In genomic region chr2:27072950-27073349, GRCh38 we compare ENCODE assay signal across 8 cellular contexts. TPM values are rescaled to one million over a fixed set of nuclear protein-coding genes. Genes with fewer than 3 reads are reported as not detected.
A peak's percentile ranks its signal among the peaks of the same experiment; 100 is the strongest.
DNase-seq lines count a peak whose midpoint lies in the region; ATAC-seq and TF ChIP-seq lines count a peak whose summit lies in the region.

No MANE protein-coding gene starts in this region.

- H3K4me1 ChIP-seq in DND-41 (ENCODE audit: insufficient read depth, low read length) (peaks cover 55% of the 10 kb centered on the region), sigmoid colon (peaks cover 0 to 88% (median 82%) of the 10 kb centered on the region in 4 donors)

- POLR2A ChIA-PET in activated CD4-positive, alpha-beta memory T cell treated with anti-CD3 and anti-CD28 coated beads for 36 hours (lab: Charles Lee) = interaction anchor here (1.4 to 2.4 kb wide), 2 partner anchors 9 to 14 kb away, joined by 5 to 21 read pairs; partner anchors contain the start of gene KHK

- peak overlapping the region; percentile 83 for H3K4me3 Mint-ChIP-seq in activated CD4-positive, alpha-beta memory T cell treated with anti-CD3 and anti-CD28 coated beads for 36 hours
- peak overlapping the region in 1 of 2 donors; percentile 24 for H3K4me3 Mint-ChIP-seq in CD14-positive monocyte

- ATAC-seq in DND-41 (ENCODE audit: insufficient read depth, low read depth) (no peak), GM18519 (IDR thresholded peaks at IDR 0.05; ENCODE audit: low FRiP score, unreplicated experiment) (no peak), HG03521 (IDR thresholded peaks at IDR 0.05; ENCODE audit: unreplicated experiment) (no peak)

- CTCF ChIA-PET in activated CD4-positive, alpha-beta memory T cell treated with anti-CD3 and anti-CD28 coated beads for 36 hours (lab: Charles Lee) = interaction anchor here (1.6 to 3.5 kb wide), 4 partner anchors 9 to 22 kb away, joined by 4 to 29 read pairs (median 10); partner anchors contain the start of genes AGBL5 and KHK

- H3K27me3 Mint-ChIP-seq in activated CD4-positive, alpha-beta memory T cell treated with anti-CD3 and anti-CD28 coated beads for 36 hours = no peaks in the 10 kb centered on the region
- peaks cover 0 to 3% (median 0%) of the 10 kb centered on the region in 3 donors for H3K27me3 Mint-ChIP-seq in CD14-positive monocyte (ENCODE audit: low read depth in 3 of 3)

- peak overlapping the region; percentile 95; the same call in 1 of the 2 replicates for H3K4me2 ChIP-seq in DND-41 (ENCODE audit: insufficient read depth, low read length)

- H3K27me3 ChIP-seq in DND-41 (ENCODE audit: insufficient read depth, low read length, poor library complexity) = no peaks in the 10 kb centered on the region
- H3K27me3 ChIP-seq in sigmoid colon = no peaks in the 10 kb centered on the region

- DNase-seq in DND-41 = no peak
- DNase-seq in activated CD4-positive, alpha-beta memory T cell treated with anti-CD3 and anti-CD28 coated beads for 36 hours = no peak
- DNase-seq in fibroblast of the aortic adventitia (ENCODE audit: low read depth) = peak; percentile 67
- DNase-seq in sigmoid colon = no peak
- DNase-seq in NCI-H128 (lab: John Stamatoyannopoulos, UW; ENCODE audit: unreplicated experiment) = no peak
- DNase-seq in CD14-positive monocyte (ENCODE audit: low spot score) = no peak

- intact Hi-C loops in activated CD4-positive, alpha-beta memory T cell treated with anti-CD3 and anti-CD28 coated beads for 36 hours (cut with micrococcal nuclease) = no loop called here
- intact Hi-C loops in sigmoid colon (cut with DNase I) (no loop called here), CD14-positive monocyte (cut with micrococcal nuclease) (loop anchor here (5.0 kb wide), 1 partner anchor 41 kb away; the partner anchor contains the start of gene TMEM214 (in 2 of the 2))

- H3K36me3 Mint-ChIP-seq in activated CD4-positive, alpha-beta memory T cell treated with anti-CD3 and anti-CD28 coated beads for 36 hours = peaks cover 18% of the 10 kb centered on the region
- peaks cover 20% of the 10 kb centered on the region in 2 donors for H3K36me3 Mint-ChIP-seq in CD14-positive monocyte

- H3K4me3 ChIP-seq in DND-41 (ENCODE audit: low read depth in 1 of 2, low read length in 2 of 2) (no peak overlapping the region), fibroblast of the aortic adventitia (ENCODE audit: low read depth, low read length) (no peak overlapping the region), sigmoid colon (no peak overlapping the region)

- H3K36me3 ChIP-seq in DND-41 (ENCODE audit: insufficient read depth, low read length) = peaks cover 28% of the 10 kb centered on the region
- peaks cover 0 to 23% (median 5%) of the 10 kb centered on the region in 4 donors for H3K36me3 ChIP-seq in sigmoid colon

- TF ChIP-seq CTCF in DND-41 (IDR thresholded peaks at IDR 0.05; ENCODE audit: borderline replicate concordance, extremely low read depth, low read length, poor library complexity, severe bottlenecking) (no peak), fibroblast of the aortic adventitia (IDR thresholded peaks at IDR 0.05; ENCODE audit: insufficient read depth, low read length) (no peak), sigmoid colon (IDR thresholded peaks at IDR 0.05) (no peak), CD14-positive monocyte (IDR thresholded peaks at IDR 0.05) (no peak)

- H3K9me3 Mint-ChIP-seq in activated CD4-positive, alpha-beta memory T cell treated with anti-CD3 and anti-CD28 coated beads for 36 hours = no peaks in the 10 kb centered on the region
- peaks cover 0 to 2% (median 0%) of the 10 kb centered on the region in 7 donors for H3K9me3 Mint-ChIP-seq in CD14-positive monocyte

- H3K9ac ChIP-seq in DND-41 (ENCODE audit: low read depth, low read length) = no peak overlapping the region

- peaks cover 20% of the 10 kb centered on the region; the same call in 1 of the 2 replicates for H4K20me1 ChIP-seq in DND-41 (ENCODE audit: insufficient read depth, low read length)

- H3K27ac ChIP-seq in DND-41 (ENCODE audit: low read length) = no peak overlapping the region
- peak overlapping the region; percentile 94 to 98 (median 97) for H3K27ac ChIP-seq in sigmoid colon

- no peaks in the 10 kb centered on the region for H3K9me3 ChIP-seq in DND-41 (ENCODE audit: insufficient read depth, low read length, severe bottlenecking)
- H3K9me3 ChIP-seq in sigmoid colon = no peaks in the 10 kb centered on the region

- peaks cover 70% of the 10 kb centered on the region for H3K4me1 Mint-ChIP-seq in activated CD4-positive, alpha-beta memory T cell treated with anti-CD3 and anti-CD28 coated beads for 36 hours (ENCODE audit: low read depth)
- peaks cover 62% of the 10 kb centered on the region for H3K4me1 Mint-ChIP-seq in CD14-positive monocyte

- no peak overlapping the region for H2AFZ ChIP-seq in DND-41 (ENCODE audit: low read depth, low read length)

- TF ChIP-seq EP300 in sigmoid colon (IDR thresholded peaks at IDR 0.05) = no peak

- H3K79me2 ChIP-seq in DND-41 (ENCODE audit: insufficient read depth, low read length) = peaks cover 28% of the 10 kb centered on the region

- TF ChIP-seq POLR2A in sigmoid colon (IDR thresholded peaks at IDR 0.05) = no peak

- peak overlapping the region; percentile 93 for H3K27ac Mint-ChIP-seq in activated CD4-positive, alpha-beta memory T cell treated with anti-CD3 and anti-CD28 coated beads for 36 hours
- no peak overlapping the region for H3K27ac Mint-ChIP-seq in CD14-positive monocyte

- WGBS in sigmoid colon, 2 donors = 81 to 86% methylated on average over 4 of the region's 4 CpGs

RNA-seq across cellular contexts. Expression of gene OST4, which starts 1.5 kb away (rescaled TPM):
- 100 to 1,000 TPM; 307 to 310 TPM for total RNA-seq in activated CD4-positive, alpha-beta memory T cell treated with anti-CD3 and anti-CD28 coated beads for 36 hours
- total RNA-seq in fibroblast of the aortic adventitia (ENCODE audit: low replicate concordance) (36.5 and 300 TPM in 2 replicates), sigmoid colon (100 to 1,000 TPM; 244 to 428 (median 382) TPM)
- polyA plus RNA-seq in sigmoid colon (100 to 1,000 TPM; 366 to 688 (median 635) TPM), CD14-positive monocyte (100 to 1,000 TPM; 615 to 635 TPM)

RNA-seq across cellular contexts. Expression of gene EMILIN1, which starts 5.5 kb away (rescaled TPM):
- total RNA-seq in activated CD4-positive, alpha-beta memory T cell treated with anti-CD3 and anti-CD28 coated beads for 36 hours = under 1 TPM; 0.29 to 0.51 TPM
- 81.3 and 153 TPM in 2 replicates for total RNA-seq in fibroblast of the aortic adventitia (ENCODE audit: low replicate concordance)
- 100 to 1,000 TPM; 156 to 350 (median 279) TPM for total RNA-seq in sigmoid colon
- polyA plus RNA-seq in sigmoid colon = 10 to 100 TPM in 1 of 3 donors, 1 to 10 TPM in 2; 4.8 to 50.9 (median 5.3) TPM
- 1 to 10 TPM in 1 of 2 donors, under 1 TPM in 1; 0.44 to 1.0 TPM for polyA plus RNA-seq in CD14-positive monocyte

RNA-seq across cellular contexts. Expression of gene KHK, which starts 13.6 kb away (rescaled TPM):
- total RNA-seq in activated CD4-positive, alpha-beta memory T cell treated with anti-CD3 and anti-CD28 coated beads for 36 hours = 10 to 100 TPM; 12.7 to 13.3 TPM
- total RNA-seq in fibroblast of the aortic adventitia (ENCODE audit: low replicate concordance) (1.7 and 2.3 TPM in 2 replicates), sigmoid colon (1 to 10 TPM; 1.6 to 5.3 (median 3.8) TPM)
- polyA plus RNA-seq in sigmoid colon (10 to 100 TPM in 1 of 3 donors, 1 to 10 TPM in 2; 2.4 to 12.7 (median 6.7) TPM), CD14-positive monocyte (1 to 10 TPM; 6.6 to 7.3 TPM)

RNA-seq across cellular contexts. Expression of gene AGBL5, which starts 21.5 kb away (rescaled TPM):
- 10 to 100 TPM; 12.9 to 14.1 TPM for total RNA-seq in activated CD4-positive, alpha-beta memory T cell treated with anti-CD3 and anti-CD28 coated beads for 36 hours
- total RNA-seq in fibroblast of the aortic adventitia (ENCODE audit: low replicate concordance) (17.5 and 25.3 TPM in 2 replicates), sigmoid colon (10 to 100 TPM; 16.8 to 23.3 (median 18.1) TPM)
- polyA plus RNA-seq in sigmoid colon (10 to 100 TPM; 12.4 to 16.2 (median 13.4) TPM), CD14-positive monocyte (1 to 10 TPM; 4.4 to 4.8 TPM)

RNA-seq across cellular contexts. Expression of gene TMEM214, which starts 40.2 kb away (rescaled TPM):
- total RNA-seq in activated CD4-positive, alpha-beta memory T cell treated with anti-CD3 and anti-CD28 coated beads for 36 hours = 10 to 100 TPM; 52.4 to 60.1 TPM
- total RNA-seq in fibroblast of the aortic adventitia (ENCODE audit: low replicate concordance) (10.3 and 71.6 TPM in 2 replicates), sigmoid colon (10 to 100 TPM; 26.4 to 39.4 (median 35.0) TPM)
- polyA plus RNA-seq in sigmoid colon (10 to 100 TPM; 16.0 to 65.7 (median 16.2) TPM), CD14-positive monocyte (10 to 100 TPM; 18.3 to 26.9 TPM)

Comparison
In these comparisons a context has a peak if more than half of its experiments do, and no peak if none do; other contexts are left out.
1. RNA of gene EMILIN1, which starts 5.5 kb away (total RNA-seq): 156 to 350 TPM in sigmoid colon and 81.3 to 153 TPM in fibroblast of the aortic adventitia; 0.29 to 0.51 TPM in activated CD4-positive, alpha-beta memory T cell treated with anti-CD3 and anti-CD28 coated beads for 36 hours; every median in the first group is over 10 times any median in the second.
2. intact Hi-C loops: an anchor here in CD14-positive monocyte (5.0 kb wide); none called in activated CD4-positive, alpha-beta memory T cell treated with anti-CD3 and anti-CD28 coated beads for 36 hours and sigmoid colon.